Comparison of ENCODE assay signal across 15 cellular contexts in the genomic region with DNA sequence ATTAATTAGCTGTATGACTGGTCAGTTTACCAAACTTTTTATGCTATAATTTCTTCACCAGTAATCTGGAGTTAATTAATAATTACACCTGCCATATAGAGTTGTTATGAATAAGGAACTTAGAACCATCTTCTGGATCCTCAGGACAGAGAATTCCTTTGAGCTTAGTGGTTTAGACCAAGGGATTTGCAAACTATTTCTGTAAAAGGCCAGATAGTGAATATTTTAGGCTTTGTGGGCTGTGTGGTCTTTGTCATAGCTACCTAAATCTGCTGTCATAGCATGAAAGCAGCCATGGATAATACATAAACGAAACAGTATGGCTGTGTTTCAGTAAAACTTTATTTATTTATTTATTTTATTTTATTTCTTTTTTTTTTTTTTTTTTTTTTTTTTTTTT. TPM values are rescaled to one million over a fixed set of nuclear protein-coding genes. Genes with fewer than 3 reads are reported as not detected.
DNase-seq lines count a peak whose midpoint lies in the region; ATAC-seq, FAIRE-seq and TF ChIP-seq lines count a peak whose summit lies in the region.
"Had no signal": no experiment of that assay in that cellular context is flagged by ENCODE, and none has a peak within 500 bp of the region (broad histone marks: within the 10 kb centered on the region; RNA-seq: fewer than 3 reads in every experiment).

No MANE protein-coding gene starts in this region.

- no peaks in the 10 kb centered on the region for H3K4me1 Mint-ChIP-seq in activated T-helper 17 cell treated with anti-CD3 and anti-CD28 coated beads, Interleukin-2, amount 50 U/mL, for 72 hours
- H3K4me1 Mint-ChIP-seq: GM23338 had no signal

- H3K27me3 Mint-ChIP-seq in activated T-helper 17 cell treated with anti-CD3 and anti-CD28 coated beads, Interleukin-2, amount 50 U/mL, for 72 hours, result no peaks in the 10 kb centered on the region

- FAIRE-seq in RCC 7860 (lab: Jason Lieb, UNC), result no peak
- FAIRE-seq: G401.6 had no signal

- in situ Hi-C loops in KBM-7 (cut with MboI; ENCODE audit: low pct_unique_long_range_greater_than_20kb, low sequenced_read_pairs), result no loop called here

- no peak overlapping the region for H3K4me3 Mint-ChIP-seq in activated T-helper 17 cell treated with anti-CD3 and anti-CD28 coated beads, Interleukin-2, amount 50 U/mL, for 72 hours
- H3K4me3 Mint-ChIP-seq: GM23338 had no signal

- peaks cover 93% of the 10 kb centered on the region for H3K36me3 Mint-ChIP-seq in activated T-helper 17 cell treated with anti-CD3 and anti-CD28 coated beads, Interleukin-2, amount 50 U/mL, for 72 hours (ENCODE audit: low read depth)

- H3K27ac Mint-ChIP-seq in activated T-helper 17 cell treated with anti-CD3 and anti-CD28 coated beads, Interleukin-2, amount 50 U/mL, for 72 hours, result no peak overlapping the region
- H3K27ac Mint-ChIP-seq: GM23338 had no signal

- no peak overlapping the region for H3K4me3 ChIP-seq in fibroblast of mammary gland (ENCODE audit: control insufficient read depth, low read depth, low read length)
- H3K4me3 ChIP-seq: GM23338 had no signal

- ATAC-seq in activated T-helper 17 cell treated with anti-CD3 and anti-CD28 coated beads, Interleukin-2, amount 50 U/mL, for 72 hours (replicated peaks), result no peak
- ATAC-seq: GM23338 had no signal

- peak; percentile 44 for DNase-seq in ELR (ENCODE audit: low read depth)
- DNase-seq in RCC 7860 (ENCODE audit: low spot score), result peak; percentile 26
- peak; percentile 11 for DNase-seq in fibroblast of mammary gland (ENCODE audit: low read depth)
- no peak for DNase-seq in KBM-7
- no peak for DNase-seq in NCI-H510A (lab: John Stamatoyannopoulos, UW)
- DNase-seq in NCI-H2196 treated with DMSO at 0.1 percent for 48 hours (lab: John Stamatoyannopoulos, UW; ENCODE audit: unreplicated experiment), result no peak
- DNase-seq: DMS53, NCI-H146, NCI-H226, NCI-H526 treated with DMSO at 0.1 percent for 48 hours, RPMI8226 had no signal

- H3K9me3 Mint-ChIP-seq in activated T-helper 17 cell treated with anti-CD3 and anti-CD28 coated beads, Interleukin-2, amount 50 U/mL, for 72 hours, result no peaks in the 10 kb centered on the region
- H3K9me3 Mint-ChIP-seq: GM23338 had no signal

- TF ChIP-seq CTCF in fibroblast of mammary gland (conservative IDR thresholded peaks at IDR 0.05; ENCODE audit: control insufficient read depth, insufficient read depth, low read depth, low read length), result no peak

RNA-seq across cellular contexts. Expression of gene TIMM17A, which starts 9.0 kb away (rescaled TPM):
- total RNA-seq in activated T-helper 17 cell treated with anti-CD3 and anti-CD28 coated beads, Interleukin-2, amount 50 U/mL, for 72 hours, result 10 to 100 TPM; 40.5 to 93.4 TPM

RNA-seq across cellular contexts. Expression of gene LMOD1, which starts 17.9 kb away (rescaled TPM):
- total RNA-seq in activated T-helper 17 cell treated with anti-CD3 and anti-CD28 coated beads, Interleukin-2, amount 50 U/mL, for 72 hours, result not detected
- total RNA-seq: OCI-LY7 had no signal

RNA-seq across cellular contexts. Expression of gene RNPEP, which starts 18.2 kb away (rescaled TPM):
- 10 to 100 TPM; 36.9 to 39.8 TPM for total RNA-seq in activated T-helper 17 cell treated with anti-CD3 and anti-CD28 coated beads, Interleukin-2, amount 50 U/mL, for 72 hours

RNA-seq across cellular contexts. Expression of gene ELF3, which starts 46.1 kb away (rescaled TPM):
- under 1 TPM; 0.32 to 0.64 TPM for total RNA-seq in activated T-helper 17 cell treated with anti-CD3 and anti-CD28 coated beads, Interleukin-2, amount 50 U/mL, for 72 hours

Comparison
In these comparisons a context has a peak if more than half of its experiments do, and no peak if none do; other contexts are left out.
1. DNase-seq: peak in ELR (single experiment), RCC 7860 (single experiment) and fibroblast of mammary gland (single experiment); none in KBM-7 (single experiment), NCI-H510A (single experiment) and NCI-H2196 treated with DMSO at 0.1 percent for 48 hours (single experiment).